In genomic region chr20:44633872-44634600, GRCh38 we compare ENCODE assay signal across 19 cellular contexts. TPM values are rescaled to one million over a fixed set of nuclear protein-coding genes. Genes with fewer than 3 reads are reported as not detected.
DNase-seq lines count a peak whose midpoint lies in the region; ATAC-seq lines count a peak whose summit lies in the region.
"Had no signal": no experiment of that assay in that cellular context is flagged by ENCODE, and none has a peak within 500 bp of the region (broad histone marks: within the 10 kb centered on the region; RNA-seq: fewer than 3 reads in every experiment).

No MANE protein-coding gene starts in this region.

- H3K27ac ChIP-seq in caudate nucleus (ENCODE audit: low read depth, low read length) = peak overlapping the region; percentile 52
- no peak overlapping the region for H3K27ac ChIP-seq in mesenchymal stem cell (ENCODE audit: low read length, poor library complexity, severe bottlenecking)
- no peak overlapping the region for H3K27ac ChIP-seq in aorta (ENCODE audit: low read depth in 1 of 2, low read length in 2 of 2)
- H3K27ac ChIP-seq: C4-2B had no signal

- peaks cover 20% of the 10 kb centered on the region for H3K79me1 ChIP-seq in mesenchymal stem cell (replicated peaks; ENCODE audit: low read length, poor library complexity, severe bottlenecking)

- H2BK12ac ChIP-seq in mesenchymal stem cell (ENCODE audit: low read length in 2 of 2) = peak overlapping the region in 1 of 2 experiments; percentile 37

- H3K4ac ChIP-seq in mesenchymal stem cell (ENCODE audit: low read depth in 1 of 2, low read length in 2 of 2) = no peak overlapping the region

- H3K14ac ChIP-seq in mesenchymal stem cell (ENCODE audit: low read length in 2 of 2) = no peak overlapping the region

- H3K4me1 ChIP-seq in mesenchymal stem cell (ENCODE audit: control insufficient read depth, insufficient read depth, low read depth, low read length) (peaks cover 5% of the 10 kb centered on the region), aorta (ENCODE audit: control insufficient read depth in 1 of 2, insufficient read depth in 2 of 2, low read length in 2 of 2) (no peaks in the 10 kb centered on the region)
- H3K4me1 ChIP-seq: Peyer's patch had no signal

- H3K36me3 ChIP-seq in mesenchymal stem cell (ENCODE audit: control insufficient read depth in 1 of 2, insufficient read depth in 2 of 2, low read depth in 1 of 2, low read length in 2 of 2) (peaks cover 48 to 69% of the 10 kb centered on the region in 2 experiments), aorta (ENCODE audit: control insufficient read depth in 1 of 2, insufficient read depth in 2 of 2, low read length in 1 of 2) (no peaks in the 10 kb centered on the region)

- WGBS in mesenchymal stem cell = 89% methylated on average over 16 of the region's 18 CpGs
- 81 to 87% methylated on average over 18 of the region's 18 CpGs for WGBS in aorta, 2 donors

- no peak overlapping the region for H2AK5ac ChIP-seq in mesenchymal stem cell (ENCODE audit: low read length, severe bottlenecking)

- H3K4me3 Mint-ChIP-seq in natural killer cell treated with Interleukin-12 subunit alpha and Interleukin-12 subunit beta and Interleukin-15 and Interleukin-18, amount 100 ng/mL, for 72 hours = no peak overlapping the region

- DNase-seq in Right ventricle myocardium inferior (ENCODE audit: missing footprints) (peak; percentile 63), left ventricle myocardium superior (no peak), caudate nucleus (lab: John Stamatoyannopoulos, UW) (no peak), mesenchymal stem cell (no peak), aorta (no peak), RPMI8226 (no peak), GM03348 (ENCODE audit: low spot score) (no peak)
- no peak for DNase-seq in natural killer cell treated with Interleukin-12 subunit alpha and Interleukin-12 subunit beta and Interleukin-15 and Interleukin-18, amount 100 ng/mL, for 72 hours (ENCODE audit: low spot score)
- DNase-seq: 8988T, DMS153, HCEC 1CT, MV-4-11, NCI-H1436, NCI-H2029 treated with DMSO at 0.1 percent for 48 hours, NCI-H510A treated with DMSO at 0.1 percent for 48 hours, Peyer's patch had no signal

- H3K27me3 ChIP-seq in mesenchymal stem cell (ENCODE audit: control insufficient read depth in 1 of 2, insufficient read depth in 1 of 2, low read length in 2 of 2) (no peaks in the 10 kb centered on the region), aorta (ENCODE audit: control insufficient read depth in 1 of 2, insufficient read depth in 2 of 2, low read length in 1 of 2) (no peaks in the 10 kb centered on the region)
- H3K27me3 ChIP-seq: Peyer's patch had no signal

- H4K8ac ChIP-seq in mesenchymal stem cell (ENCODE audit: low read length) = no peak overlapping the region

- no peaks in the 10 kb centered on the region for H3K9me3 ChIP-seq in mesenchymal stem cell (ENCODE audit: control insufficient read depth, low read length)
- H3K9me3 ChIP-seq in aorta (ENCODE audit: control insufficient read depth, low read length) = no peaks in the 10 kb centered on the region
- H3K9me3 ChIP-seq: Peyer's patch had no signal

- H3K9me3 Mint-ChIP-seq in natural killer cell treated with Interleukin-12 subunit alpha and Interleukin-12 subunit beta and Interleukin-15 and Interleukin-18, amount 100 ng/mL, for 72 hours = no peaks in the 10 kb centered on the region
- H3K9me3 Mint-ChIP-seq: IgD-negative memory B cell had no signal

- no peak overlapping the region for H2BK15ac ChIP-seq in mesenchymal stem cell (ENCODE audit: low read depth, poor library complexity, severe bottlenecking)

- ATAC-seq in Right ventricle myocardium inferior (no peak), left ventricle myocardium superior (no peak), aorta (ENCODE audit: low FRiP score) (peak; percentile 4)
- no peak for ATAC-seq in natural killer cell treated with Interleukin-12 subunit alpha and Interleukin-12 subunit beta and Interleukin-15 and Interleukin-18, amount 100 ng/mL, for 72 hours

- H3K36me3 Mint-ChIP-seq in natural killer cell treated with Interleukin-12 subunit alpha and Interleukin-12 subunit beta and Interleukin-15 and Interleukin-18, amount 100 ng/mL, for 72 hours = peaks cover 6% of the 10 kb centered on the region
- H3K36me3 Mint-ChIP-seq: IgD-negative memory B cell had no signal

- peak overlapping the region; percentile 36 for H3K9ac ChIP-seq in mesenchymal stem cell (ENCODE audit: low read length)

- no peak overlapping the region for H2BK120ac ChIP-seq in mesenchymal stem cell (ENCODE audit: low read depth, low read length)

- peaks cover 13 to 25% of the 10 kb centered on the region in 2 donors for H3K4me1 Mint-ChIP-seq in natural killer cell treated with Interleukin-12 subunit alpha and Interleukin-12 subunit beta and Interleukin-15 and Interleukin-18, amount 100 ng/mL, for 72 hours (ENCODE audit: low read depth in 2 of 2)

- no peak overlapping the region for H3K4me3 ChIP-seq in mesenchymal stem cell (ENCODE audit: insufficient read depth in 1 of 2, low read depth in 1 of 2, low read length in 2 of 2)
- H3K4me3 ChIP-seq in aorta (ENCODE audit: low read length in 2 of 2) = no peak overlapping the region
- H3K4me3 ChIP-seq: Peyer's patch had no signal

- no peak overlapping the region for H2BK5ac ChIP-seq in mesenchymal stem cell (ENCODE audit: low read depth, low read length, poor library complexity, severe bottlenecking)

- no peaks in the 10 kb centered on the region for H3K27me3 Mint-ChIP-seq in natural killer cell treated with Interleukin-12 subunit alpha and Interleukin-12 subunit beta and Interleukin-15 and Interleukin-18, amount 100 ng/mL, for 72 hours
- H3K27me3 Mint-ChIP-seq: IgD-negative memory B cell had no signal

- no peak overlapping the region for H3K23ac ChIP-seq in mesenchymal stem cell (ENCODE audit: low read length in 2 of 2)

- H3K27ac Mint-ChIP-seq in natural killer cell treated with Interleukin-12 subunit alpha and Interleukin-12 subunit beta and Interleukin-15 and Interleukin-18, amount 100 ng/mL, for 72 hours = no peak overlapping the region

- no peak overlapping the region for H4K91ac ChIP-seq in mesenchymal stem cell (ENCODE audit: low read length)

- H2AFZ ChIP-seq in mesenchymal stem cell (ENCODE audit: low read depth, low read length) = no peak overlapping the region

- intact Hi-C loops in Right ventricle myocardium inferior (cut with DNase I) = no loop called here
- intact Hi-C loops in left ventricle myocardium superior (cut with micrococcal nuclease) = no loop called here
- intact Hi-C loops in aorta (cut with DNase I) = no loop called here

- peak overlapping the region; percentile 13 to 16 for H3K18ac ChIP-seq in mesenchymal stem cell (ENCODE audit: low read depth in 1 of 2, low read length in 2 of 2)

- H3K4me2 ChIP-seq in mesenchymal stem cell (ENCODE audit: low read length, poor library complexity, severe bottlenecking) = no peak overlapping the region

RNA-seq across cellular contexts. Expression of gene ADA, which starts 17.5 kb away (rescaled TPM):
- 10.7 TPM for total RNA-seq in Right ventricle myocardium inferior
- total RNA-seq in left ventricle myocardium superior = 8.5 TPM
- polyA plus RNA-seq in mesenchymal stem cell (2013, experiment 1 of 2) = 13.9 TPM
- 14.1 TPM for polyA plus RNA-seq in mesenchymal stem cell (2013, experiment 2 of 2)
- total RNA-seq in aorta = 10 to 100 TPM in 1 of 2 donors, 1 to 10 TPM in 1; 6.1 to 16.4 TPM
- polyA plus RNA-seq in aorta = 10 to 100 TPM in 1 of 2 donors, 1 to 10 TPM in 1; 2.8 to 15.3 TPM
- 10 to 100 TPM; 31.9 to 42.7 TPM for total RNA-seq in natural killer cell treated with Interleukin-12 subunit alpha and Interleukin-12 subunit beta and Interleukin-15 and Interleukin-18, amount 100 ng/mL, for 72 hours
- total RNA-seq: HT-29 had no signal

RNA-seq across cellular contexts. Expression of gene PKIG, which starts 51.7 kb away (rescaled TPM):
- total RNA-seq in Right ventricle myocardium inferior (206 TPM), left ventricle myocardium superior (195 TPM), aorta (10 to 100 TPM; 80.9 to 85.0 TPM)
- 95.4 TPM for polyA plus RNA-seq in mesenchymal stem cell (2013, experiment 1 of 2)
- 96.7 TPM for polyA plus RNA-seq in mesenchymal stem cell (2013, experiment 2 of 2)
- polyA plus RNA-seq in aorta = 100 to 1,000 TPM; 190 to 247 TPM
- total RNA-seq in natural killer cell treated with Interleukin-12 subunit alpha and Interleukin-12 subunit beta and Interleukin-15 and Interleukin-18, amount 100 ng/mL, for 72 hours = 1 to 10 TPM; 2.4 to 3.4 TPM

Comparison
In these comparisons a context has a peak if more than half of its experiments do, and no peak if none do; other contexts are left out.
1. RNA of gene PKIG, which starts 51.7 kb away (total RNA-seq): 206 TPM in Right ventricle myocardium inferior (single experiment), 195 TPM in left ventricle myocardium superior (single experiment) and 80.9 to 85.0 TPM in aorta; 2.4 to 3.4 TPM in natural killer cell treated with Interleukin-12 subunit alpha and Interleukin-12 subunit beta and Interleukin-15 and Interleukin-18, amount 100 ng/mL, for 72 hours; every median in the first group is over 10 times any median in the second.